ENCODE assay signal across 10 cellular contexts in genomic region chr5:170494036-170494435, GRCh38. TPM values are rescaled to one million over a fixed set of nuclear protein-coding genes. Genes with fewer than 3 reads are reported as not detected.
"Had no signal": no experiment of that assay in that cellular context is flagged by ENCODE, and none has a peak within 500 bp of the region (broad histone marks: within the 10 kb centered on the region; RNA-seq: fewer than 3 reads in every experiment).

No MANE protein-coding gene starts in this region.

- H3K4me3 ChIP-seq: GM23248, HAP-1 had no signal

- H3K4me1 ChIP-seq: HAP-1 had no signal

- H3K27ac ChIP-seq: GM23248, HL-60 had no signal

- H2AFZ ChIP-seq: GM23248 had no signal

- DNase-seq: GM23248, GOT3, H7, HFFc6 had no signal

- H3K36me3 ChIP-seq: HAP-1 had no signal

- FAIRE-seq: HepG2 had no signal

- H3K9me3 ChIP-seq: HAP-1 had no signal

- H3K9ac ChIP-seq: GM23248 had no signal

RNA-seq across cellular contexts. Expression of gene KCNIP1, which starts 9.8 kb away (rescaled TPM):
- total RNA-seq: GM23248, H4, HepG2, HFFc6, HT1080 had no signal
- polyA plus RNA-seq: GM23248, HepG2, IgD-negative memory B cell had no signal
